2 cellular contexts compared by ENCODE assay signal in the genomic region with DNA sequence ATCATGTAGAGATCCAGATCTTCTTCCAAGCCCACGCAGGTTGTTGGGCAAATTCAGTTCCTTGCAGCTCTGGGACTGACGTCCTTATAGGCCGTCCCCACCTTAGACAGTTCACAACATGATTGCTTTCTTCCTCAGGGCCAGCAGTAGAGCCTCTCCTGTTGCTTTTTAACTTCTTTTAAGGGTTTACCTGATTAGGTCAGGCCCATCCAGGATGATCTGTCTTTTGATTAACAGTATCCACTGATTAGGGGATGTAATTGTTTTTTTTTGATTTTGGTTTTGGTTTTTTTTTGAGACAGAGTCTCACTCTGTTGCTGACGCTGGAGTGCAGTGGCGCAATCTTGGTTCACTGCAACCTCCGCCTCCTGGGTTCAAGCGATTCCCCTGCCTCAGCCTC.
A peak's percentile ranks its signal among the peaks of the same experiment; 100 is the strongest.
TF ChIP-seq lines count a peak whose summit lies in the region.

No MANE protein-coding gene starts in this region.

TF ChIP-seq in HepG2, 621 proteins besides CTCF, POLR2A, EP300 and RAD21:
- TF ChIP-seq AKAP8 (CRISPR knock-in tag; IDR thresholded peaks at IDR 0.05) (no peak), RBAK (CRISPR knock-in tag; IDR thresholded peaks at IDR 0.05) (no peak), ZNF557 (CRISPR knock-in tag; IDR thresholded peaks at IDR 0.05) (no peak), ZNF577 (CRISPR knock-in tag; IDR thresholded peaks at IDR 0.05; ENCODE audit: borderline replicate concordance, low read depth) (no peak), MIER2 (CRISPR knock-in tag; IDR thresholded peaks at IDR 0.05) (no peak), STAT5B (CRISPR knock-in tag; IDR thresholded peaks at IDR 0.05) (no peak), MAF1 (CRISPR knock-in tag; IDR thresholded peaks at IDR 0.05; ENCODE audit: borderline replicate concordance) (no peak), SMARCE1 (IDR thresholded peaks at IDR 0.05; ENCODE audit: borderline replicate concordance) (no peak), ZNF432 (CRISPR knock-in tag; IDR thresholded peaks at IDR 0.05; ENCODE audit: borderline replicate concordance) (no peak), ZNF3 (CRISPR knock-in tag; IDR thresholded peaks at IDR 0.05) (no peak), ZNF792 (CRISPR knock-in tag; IDR thresholded peaks at IDR 0.05) (no peak), NPAS2 (CRISPR knock-in tag; IDR thresholded peaks at IDR 0.05; ENCODE audit: borderline replicate concordance) (no peak), KMT2A (CRISPR knock-in tag; IDR thresholded peaks at IDR 0.05) (no peak)
- TF ChIP-seq, protein P1, sequence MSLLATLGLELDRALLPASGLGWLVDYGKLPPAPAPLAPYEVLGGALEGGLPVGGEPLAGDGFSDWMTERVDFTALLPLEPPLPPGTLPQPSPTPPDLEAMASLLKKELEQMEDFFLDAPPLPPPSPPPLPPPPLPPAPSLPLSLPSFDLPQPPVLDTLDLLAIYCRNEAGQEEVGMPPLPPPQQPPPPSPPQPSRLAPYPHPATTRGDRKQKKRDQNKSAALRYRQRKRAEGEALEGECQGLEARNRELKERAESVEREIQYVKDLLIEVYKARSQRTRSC (CRISPR knock-in tag; IDR thresholded peaks at IDR 0.05; ENCODE audit: low read depth): no peak
- TF ChIP-seq, protein P2, sequence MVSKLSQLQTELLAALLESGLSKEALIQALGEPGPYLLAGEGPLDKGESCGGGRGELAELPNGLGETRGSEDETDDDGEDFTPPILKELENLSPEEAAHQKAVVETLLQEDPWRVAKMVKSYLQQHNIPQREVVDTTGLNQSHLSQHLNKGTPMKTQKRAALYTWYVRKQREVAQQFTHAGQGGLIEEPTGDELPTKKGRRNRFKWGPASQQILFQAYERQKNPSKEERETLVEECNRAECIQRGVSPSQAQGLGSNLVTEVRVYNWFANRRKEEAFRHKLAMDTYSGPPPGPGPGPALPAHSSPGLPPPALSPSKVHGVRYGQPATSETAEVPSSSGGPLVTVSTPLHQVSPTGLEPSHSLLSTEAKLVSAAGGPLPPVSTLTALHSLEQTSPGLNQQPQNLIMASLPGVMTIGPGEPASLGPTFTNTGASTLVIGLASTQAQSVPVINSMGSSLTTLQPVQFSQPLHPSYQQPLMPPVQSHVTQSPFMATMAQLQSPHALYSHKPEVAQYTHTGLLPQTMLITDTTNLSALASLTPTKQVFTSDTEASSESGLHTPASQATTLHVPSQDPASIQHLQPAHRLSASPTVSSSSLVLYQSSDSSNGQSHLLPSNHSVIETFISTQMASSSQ (IDR thresholded peaks at IDR 0.05; ENCODE audit: low read depth): no peak
- TF ChIP-seq, protein P2 (CRISPR knock-in tag; IDR thresholded peaks at IDR 0.05; ENCODE audit: borderline replicate concordance): no peak
- TF ChIP-seq, protein P3, sequence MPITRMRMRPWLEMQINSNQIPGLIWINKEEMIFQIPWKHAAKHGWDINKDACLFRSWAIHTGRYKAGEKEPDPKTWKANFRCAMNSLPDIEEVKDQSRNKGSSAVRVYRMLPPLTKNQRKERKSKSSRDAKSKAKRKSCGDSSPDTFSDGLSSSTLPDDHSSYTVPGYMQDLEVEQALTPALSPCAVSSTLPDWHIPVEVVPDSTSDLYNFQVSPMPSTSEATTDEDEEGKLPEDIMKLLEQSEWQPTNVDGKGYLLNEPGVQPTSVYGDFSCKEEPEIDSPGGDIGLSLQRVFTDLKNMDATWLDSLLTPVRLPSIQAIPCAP (CRISPR knock-in tag; IDR thresholded peaks at IDR 0.05; ENCODE audit: low read depth): no peak
- TF ChIP-seq, protein P4, sequence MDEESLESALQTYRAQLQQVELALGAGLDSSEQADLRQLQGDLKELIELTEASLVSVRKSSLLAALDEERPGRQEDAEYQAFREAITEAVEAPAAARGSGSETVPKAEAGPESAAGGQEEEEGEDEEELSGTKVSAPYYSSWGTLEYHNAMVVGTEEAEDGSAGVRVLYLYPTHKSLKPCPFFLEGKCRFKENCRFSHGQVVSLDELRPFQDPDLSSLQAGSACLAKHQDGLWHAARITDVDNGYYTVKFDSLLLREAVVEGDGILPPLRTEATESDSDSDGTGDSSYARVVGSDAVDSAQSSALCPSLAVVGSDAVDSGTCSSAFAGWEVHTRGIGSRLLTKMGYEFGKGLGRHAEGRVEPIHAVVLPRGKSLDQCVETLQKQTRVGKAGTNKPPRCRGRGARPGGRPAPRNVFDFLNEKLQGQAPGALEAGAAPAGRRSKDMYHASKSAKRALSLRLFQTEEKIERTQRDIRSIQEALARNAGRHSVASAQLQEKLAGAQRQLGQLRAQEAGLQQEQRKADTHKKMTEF (CRISPR knock-in tag; IDR thresholded peaks at IDR 0.05): no peak
- TF ChIP-seq, protein P5, sequence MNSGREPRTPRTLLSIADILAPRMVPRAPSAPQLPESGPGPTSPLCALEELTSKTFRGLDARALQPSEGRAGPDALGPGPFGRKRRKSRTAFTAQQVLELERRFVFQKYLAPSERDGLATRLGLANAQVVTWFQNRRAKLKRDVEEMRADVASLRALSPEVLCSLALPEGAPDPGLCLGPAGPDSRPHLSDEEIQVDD (CRISPR knock-in tag; IDR thresholded peaks at IDR 0.05; ENCODE audit: borderline replicate concordance): no peak

TF ChIP-seq in K562, 482 proteins besides CTCF, POLR2A, EP300 and RAD21:
- TF ChIP-seq CHCHD3 (CRISPR knock-in tag; IDR thresholded peaks at IDR 0.05) (no peak), ZNF134 (CRISPR knock-in tag; conservative IDR thresholded peaks at IDR 0.05) (peak; percentile 59)
